Comparison of ENCODE assay signal across 9 cellular contexts in genomic region chr3:119293105-119293683, GRCh38. TPM values are rescaled to one million over a fixed set of nuclear protein-coding genes. Genes with fewer than 3 reads are reported as not detected.
DNase-seq lines count a peak whose midpoint lies in the region; ATAC-seq, FAIRE-seq and TF ChIP-seq lines count a peak whose summit lies in the region.
"Had no signal": no experiment of that assay in that cellular context is flagged by ENCODE, and none has a peak within 500 bp of the region (broad histone marks: within the 10 kb centered on the region; RNA-seq: fewer than 3 reads in every experiment).

No MANE protein-coding gene starts in this region.

- peaks cover 58% of the 10 kb centered on the region for H3K4me1 Mint-ChIP-seq in activated naive CD4-positive, alpha-beta T cell treated with anti-CD3 and anti-CD28 coated beads, Interleukin-2, amount 50 U/mL, for 24 hours
- H3K4me1 Mint-ChIP-seq in mesothelial cell of epicardium, result peaks cover 55% of the 10 kb centered on the region

- H3K36me3 Mint-ChIP-seq in activated naive CD4-positive, alpha-beta T cell treated with anti-CD3 and anti-CD28 coated beads, Interleukin-2, amount 50 U/mL, for 24 hours, result peaks cover 4% of the 10 kb centered on the region
- H3K36me3 Mint-ChIP-seq in mesothelial cell of epicardium, result peaks cover under 1% of the 10 kb centered on the region

- H3K27ac Mint-ChIP-seq in activated naive CD4-positive, alpha-beta T cell treated with anti-CD3 and anti-CD28 coated beads, Interleukin-2, amount 50 U/mL, for 24 hours, result peak overlapping the region; percentile 93
- H3K27ac Mint-ChIP-seq in mesothelial cell of epicardium, result peak overlapping the region; percentile 78

- no peak for TF ChIP-seq CTCF in astrocyte of the cerebellum (IDR thresholded peaks at IDR 0.05; ENCODE audit: low read depth, low read length, missing control alignments)
- TF ChIP-seq CTCF in mesothelial cell of epicardium (IDR thresholded peaks at IDR 0.05; ENCODE audit: unreplicated experiment), result no peak

- H3K4me3 ChIP-seq in astrocyte of the cerebellum (ENCODE audit: low read depth, low read length), result peak overlapping the region; percentile 80

- H3K9me3 Mint-ChIP-seq in activated naive CD4-positive, alpha-beta T cell treated with anti-CD3 and anti-CD28 coated beads, Interleukin-2, amount 50 U/mL, for 24 hours, result peaks cover under 1% of the 10 kb centered on the region
- peaks cover 4% of the 10 kb centered on the region for H3K9me3 Mint-ChIP-seq in mesothelial cell of epicardium

- FAIRE-seq in urothelium cell line (lab: Jason Lieb, UNC), result peak; percentile 69

- H3K27me3 Mint-ChIP-seq in activated naive CD4-positive, alpha-beta T cell treated with anti-CD3 and anti-CD28 coated beads, Interleukin-2, amount 50 U/mL, for 24 hours, result no peaks in the 10 kb centered on the region
- H3K27me3 Mint-ChIP-seq in mesothelial cell of epicardium (ENCODE audit: low read depth), result no peaks in the 10 kb centered on the region

- peak overlapping the region; percentile 94 for H3K4me3 Mint-ChIP-seq in activated naive CD4-positive, alpha-beta T cell treated with anti-CD3 and anti-CD28 coated beads, Interleukin-2, amount 50 U/mL, for 24 hours
- H3K4me3 Mint-ChIP-seq in mesothelial cell of epicardium, result peak overlapping the region; percentile 85

- in situ Hi-C loops in astrocyte of the cerebellum (cut with HindIII; ENCODE audit: low sequenced_read_pairs), result no loop called here

- DNase-seq in activated naive CD4-positive, alpha-beta T cell treated with anti-CD3 and anti-CD28 coated beads, Interleukin-2, amount 50 U/mL, for 16 hours, result no peak
- DNase-seq in astrocyte of the cerebellum (ENCODE audit: low read depth) (no peak), mesothelial cell of epicardium (ENCODE audit: low spot score in 2 of 2, unreplicated experiment in 2 of 2) (no peak), urothelium cell line (ENCODE audit: low spot score) (no peak), NCI-H1694 (lab: John Stamatoyannopoulos, UW) (no peak)
- DNase-seq: DMS79 had no signal

- no peak for ATAC-seq in HG03175 (IDR thresholded peaks at IDR 0.05; ENCODE audit: unreplicated experiment)
- ATAC-seq in HG02571 (IDR thresholded peaks at IDR 0.05; ENCODE audit: unreplicated experiment), result no peak

RNA-seq across cellular contexts. Expression of gene ARHGAP31, which starts 1.0 kb away (rescaled TPM):
- total RNA-seq in mesothelial cell of epicardium, result 9.1 to 9.7 TPM (median 9.2 TPM) in 3 replicates

RNA-seq across cellular contexts. Expression of gene B4GALT4, which starts 52.5 kb away (rescaled TPM):
- 20.2 to 24.2 TPM (median 23.1 TPM) in 3 replicates for total RNA-seq in mesothelial cell of epicardium
